Comparison of ENCODE assay signal across 25 cellular contexts in genomic region chr5:1806199-1806598, GRCh38.
"Had no signal": no experiment of that assay in that cellular context is flagged by ENCODE, and none has a peak within 500 bp of the region (broad histone marks: within the 10 kb centered on the region; RNA-seq: fewer than 3 reads in every experiment).

No MANE protein-coding gene starts in this region.

- FAIRE-seq: keratinocyte, small intestine had no signal

- H3K4me3 Mint-ChIP-seq: naive thymus-derived CD8-positive, alpha-beta T cell; nephron progenitor cell; stimulated activated naive B cell treated with anti-CD40 and anti-IgM and Interleukin-4, amounts not matched to agents 10 μg/mL and 1 μg/mL and 100 μg/mL, for 72 hours had no signal

- H3K27ac ChIP-seq: left lung, ovary, right atrium auricular region, sigmoid colon, stomach, testis, thyroid gland, upper lobe of right lung, uterus had no signal

- H3K9me3 Mint-ChIP-seq: naive thymus-derived CD8-positive, alpha-beta T cell; nephron progenitor cell; stimulated activated naive B cell treated with anti-CD40 and anti-IgM and Interleukin-4, amounts not matched to agents 10 μg/mL and 1 μg/mL and 100 μg/mL, for 72 hours had no signal

- H3K27me3 Mint-ChIP-seq: naive thymus-derived CD8-positive, alpha-beta T cell; progenitor cell of endocrine pancreas; stimulated activated naive B cell treated with anti-CD40 and anti-IgM and Interleukin-4, amounts not matched to agents 10 μg/mL and 1 μg/mL and 100 μg/mL, for 72 hours had no signal

- DNase-seq: hippocampal formation; kidney glomerular epithelial cell; left cardiac atrium; left lung; nephron progenitor cell; ovary; sigmoid colon; small intestine; stimulated activated CD4-positive, alpha-beta T cell treated with anti-CD3 and anti-CD28 coated beads, Interleukin-1b, Interleukin-23, amount 100 ng/mL, for 48 hours; stimulated activated CD4-positive, alpha-beta T cell treated with anti-CD3 and anti-CD28 coated beads, Interleukin-2, amount 100 ng/mL, for 48 hours; stimulated activated CD4-positive, alpha-beta T cell treated with anti-CD3 and anti-CD28 coated beads, Interleukin-4, amount 100 ng/mL, for 4 hours; stimulated activated CD8-positive, alpha-beta memory T cell treated with anti-CD3 and anti-CD28 coated beads, Interleukin-4, amount 100 ng/mL, for 48 hours; stimulated activated naive B cell treated with anti-CD40 and anti-IgM and Interleukin-4, amounts not matched to agents 10 μg/mL and 1 μg/mL and 100 μg/mL, for 72 hours; stimulated activated naive CD8-positive, alpha-beta T cell treated with anti-CD3 and anti-CD28 coated beads, Interleukin-15, Interleukin-2, amounts not matched to agents 100 U/mL and 50 U/mL, for 24 hours; stomach; testis; thyroid gland; trophoblast cell; uterus had no signal

- ATAC-seq: left cardiac atrium; left lung; naive thymus-derived CD8-positive, alpha-beta T cell; stimulated activated naive B cell treated with anti-CD40 and anti-IgM and Interleukin-4, amounts not matched to agents 10 μg/mL and 1 μg/mL and 100 μg/mL, for 72 hours; stimulated activated naive CD8-positive, alpha-beta T cell treated with anti-CD3 and anti-CD28 coated beads, Interleukin-15, Interleukin-2, amounts not matched to agents 100 U/mL and 50 U/mL, for 24 hours had no signal

- H3K4me3 ChIP-seq: left lung, lung, ovary, right atrium auricular region, sigmoid colon, stomach, testis, thyroid gland, upper lobe of right lung, uterus had no signal

- H3K27me3 ChIP-seq: left lung, ovary, right atrium auricular region, sigmoid colon, stomach, testis, thyroid gland, upper lobe of right lung, uterus had no signal

- H3K36me3 ChIP-seq: ovary, uterus had no signal

- H3K27ac Mint-ChIP-seq: naive thymus-derived CD8-positive, alpha-beta T cell; nephron progenitor cell; progenitor cell of endocrine pancreas; stimulated activated naive B cell treated with anti-CD40 and anti-IgM and Interleukin-4, amounts not matched to agents 10 μg/mL and 1 μg/mL and 100 μg/mL, for 72 hours had no signal

- H3K4me1 ChIP-seq: uterus had no signal

- H3K9me3 ChIP-seq: left lung, ovary, right atrium auricular region, sigmoid colon, stomach, testis, thyroid gland, upper lobe of right lung, uterus had no signal
